27 cellular contexts compared by ENCODE assay signal in genomic region chr17:16052486-16052885, GRCh38. TPM values are rescaled to one million over a fixed set of nuclear protein-coding genes. Genes with fewer than 3 reads are reported as not detected.
DNase-seq lines count a peak whose midpoint lies in the region; ATAC-seq and TF ChIP-seq lines count a peak whose summit lies in the region.
"Had no signal": no experiment of that assay in that cellular context is flagged by ENCODE, and none has a peak within 500 bp of the region (broad histone marks: within the 10 kb centered on the region; RNA-seq: fewer than 3 reads in every experiment).

No MANE protein-coding gene starts in this region.

- POLR2A ChIA-PET in AG04449 (lab: Yijun Ruan, JAX) = no interaction called here

- H3K27ac Mint-ChIP-seq in activated naive CD8-positive, alpha-beta T cell treated with anti-CD3 and anti-CD28 coated beads for 36 hours = peak overlapping the region; percentile 3
- H3K27ac Mint-ChIP-seq: nephron progenitor cell had no signal

- H3K4me3 ChIP-seq in AG04449 (ENCODE audit: low read depth, low read length) = no peak overlapping the region
- H3K4me3 ChIP-seq in fibroblast of pulmonary artery (replicated peaks; ENCODE audit: low read depth, low read length) = no peak overlapping the region
- H3K4me3 ChIP-seq: coronary artery, K562, prostate gland, tibial artery had no signal

- no peak for TF ChIP-seq CTCF in AG04449 (IDR thresholded peaks at IDR 0.05; ENCODE audit: insufficient read depth, low read length, missing control alignments)
- no peak for TF ChIP-seq CTCF in fibroblast of pulmonary artery (IDR thresholded peaks at IDR 0.05; ENCODE audit: low read length, missing control alignments)

- ATAC-seq in GM18519 (IDR thresholded peaks at IDR 0.05; ENCODE audit: low FRiP score, unreplicated experiment) (no peak), HG03520 (IDR thresholded peaks at IDR 0.05; ENCODE audit: unreplicated experiment) (no peak)
- ATAC-seq: K562 had no signal

- H3K36me3 Mint-ChIP-seq in activated naive CD8-positive, alpha-beta T cell treated with anti-CD3 and anti-CD28 coated beads for 36 hours = peaks cover 45% of the 10 kb centered on the region

- CTCF ChIA-PET in AG04449 (lab: Yijun Ruan, JAX) = no interaction called here

- H3K9me3 Mint-ChIP-seq in activated naive CD8-positive, alpha-beta T cell treated with anti-CD3 and anti-CD28 coated beads for 36 hours = no peaks in the 10 kb centered on the region

- peaks cover 2% of the 10 kb centered on the region for H3K4me1 Mint-ChIP-seq in activated naive CD8-positive, alpha-beta T cell treated with anti-CD3 and anti-CD28 coated beads for 36 hours
- H3K4me1 Mint-ChIP-seq: CD14-positive monocyte, nephron progenitor cell had no signal

- DNase-seq in AG04449 (ENCODE audit: low read depth, low spot score) (peak; percentile 31), GM04504 (ENCODE audit: low read depth) (peak; percentile 28), fibroblast of pulmonary artery (ENCODE audit: low read depth) (peak; percentile 65), COLO668 (lab: John Stamatoyannopoulos, UW; ENCODE audit: unreplicated experiment) (no peak), dermis blood vessel endothelial cell (no peak)
- DNase-seq in activated naive CD8-positive, alpha-beta T cell treated with anti-CD3 and anti-CD28 coated beads for 36 hours = no peak
- DNase-seq: ACHN; activated CD4-positive, alpha-beta T cell treated with anti-CD3 and anti-CD28 coated beads for 4 hours; foreskin melanocyte; GF-D8; GOT3; hippocampal formation; kidney glomerular epithelial cell; mesenchymal stem cell; NCI-H1694; NCI-H748 treated with DMSO at 0.1 percent for 48 hours; nephron progenitor cell; Right ventricle myocardium superior; stimulated activated CD4-positive, alpha-beta T cell treated with anti-CD3 and anti-CD28 coated beads, Interleukin-2, amount 100 ng/mL, for 24 hours; stimulated activated naive CD4-positive, alpha-beta T cell treated with Interleukin-2 at 50 U/mL for 16 hours; tibial artery had no signal

- no peak overlapping the region for H3K4me3 Mint-ChIP-seq in activated naive CD8-positive, alpha-beta T cell treated with anti-CD3 and anti-CD28 coated beads for 36 hours
- H3K4me3 Mint-ChIP-seq: CD14-positive monocyte, nephron progenitor cell had no signal

- no peaks in the 10 kb centered on the region for H3K27me3 Mint-ChIP-seq in activated naive CD8-positive, alpha-beta T cell treated with anti-CD3 and anti-CD28 coated beads for 36 hours

RNA-seq across cellular contexts. Expression of gene TTC19, which starts 52.9 kb away (rescaled TPM):
- 10 to 100 TPM; 39.7 to 41.2 TPM for total RNA-seq in activated naive CD8-positive, alpha-beta T cell treated with anti-CD3 and anti-CD28 coated beads for 36 hours
- 73.8 and 78.8 TPM in 2 replicates for total RNA-seq in dermis blood vessel endothelial cell

RNA-seq across cellular contexts. Expression of gene ZSWIM7, which starts 53.0 kb away (rescaled TPM):
- total RNA-seq in activated naive CD8-positive, alpha-beta T cell treated with anti-CD3 and anti-CD28 coated beads for 36 hours = 10 to 100 TPM; 10.8 to 13.4 TPM
- 16.0 and 17.2 TPM in 2 replicates for total RNA-seq in dermis blood vessel endothelial cell

Comparison
In these comparisons a context has a peak if more than half of its experiments do, and no peak if none do; other contexts are left out.
1. DNase-seq: peak in AG04449 (single experiment), GM04504 (single experiment) and fibroblast of pulmonary artery (single experiment); none in activated naive CD8-positive, alpha-beta T cell treated with anti-CD3 and anti-CD28 coated beads for 36 hours (single experiment), COLO668 (single experiment) and dermis blood vessel endothelial cell (single experiment).